ENCODE assay signal across 32 cellular contexts in genomic region chr12:98137278-98137677, GRCh38.
"Had no signal": no experiment of that assay in that cellular context is flagged by ENCODE, and none has a peak within 500 bp of the region (broad histone marks: within the 10 kb centered on the region; RNA-seq: fewer than 3 reads in every experiment).

No MANE protein-coding gene starts in this region.

- H2AFZ ChIP-seq: neural progenitor cell, parathyroid adenoma had no signal

- H3K4me3 ChIP-seq: left lung, lower lobe of right lung, neural progenitor cell, right atrium auricular region, smooth muscle cell, testis, transverse colon had no signal

- H3K9me3 Mint-ChIP-seq: activated CD8-positive, alpha-beta T cell treated with anti-CD3 and anti-CD28 coated beads for 36 hours; activated T-cell treated with anti-CD3 and anti-CD28 coated beads, Interleukin-2, amount 50 U/mL, for 4 hours; activated T-helper 17 cell treated with anti-CD3 and anti-CD28 coated beads, Interleukin-2, amount 50 U/mL, for 72 hours; effector memory CD8-positive, alpha-beta T cell had no signal

- FAIRE-seq: astrocyte, endothelial cell of umbilical vein had no signal

- ATAC-seq: activated CD8-positive, alpha-beta T cell treated with anti-CD3 and anti-CD28 coated beads for 36 hours; activated T-cell treated with anti-CD3 and anti-CD28 coated beads, Interleukin-2, amount 50 U/mL, for 4 hours; activated T-helper 17 cell treated with anti-CD3 and anti-CD28 coated beads, Interleukin-2, amount 50 U/mL, for 72 hours; effector memory CD8-positive, alpha-beta T cell; left lung; lower lobe of right lung; natural killer cell had no signal

- H3K79me2 ChIP-seq: parathyroid adenoma had no signal

- H3K27ac ChIP-seq: left lung, lower lobe of right lung, neural progenitor cell, parathyroid adenoma, right atrium auricular region, testis, transverse colon had no signal

- H3K36me3 ChIP-seq: left lung, lower lobe of right lung, neural progenitor cell, right atrium auricular region, transverse colon had no signal

- H3K4me2 ChIP-seq: neural progenitor cell, smooth muscle cell had no signal

- H3K4me1 Mint-ChIP-seq: activated T-helper 17 cell treated with anti-CD3 and anti-CD28 coated beads, Interleukin-2, amount 50 U/mL, for 72 hours; natural killer cell had no signal

- H3K27me3 ChIP-seq: left lung, neural progenitor cell, right atrium auricular region, testis, transverse colon had no signal

- H3K36me3 Mint-ChIP-seq: natural killer cell, neural progenitor cell had no signal

- H3K9me3 ChIP-seq: left lung, lower lobe of right lung, right atrium auricular region, testis, transverse colon had no signal

- H3K4me1 ChIP-seq: left lung, lower lobe of right lung, parathyroid adenoma, right atrium auricular region, testis, transverse colon had no signal

- DNase-seq: activated CD4-positive, alpha-beta T cell treated with anti-CD3 and anti-CD28 coated beads for 1 hour; activated CD4-positive, alpha-beta T cell treated with anti-CD3 and anti-CD28 coated beads, Interleukin-2, amount 50 U/mL, for 1 hour; activated CD8-positive, alpha-beta T cell treated with anti-CD3 and anti-CD28 coated beads for 36 hours; activated gamma-delta T cell treated with Interleukin-2 at 50 U/mL for 16 hours; activated naive CD4-positive, alpha-beta T cell treated with anti-CD3 and anti-CD28 coated beads, Interleukin-2, amount 50 U/mL, for 16 hours; activated T-cell treated with anti-CD3 and anti-CD28 coated beads, Interleukin-2, amount 50 U/mL, for 4 hours; amniotic stem cell; caudate nucleus; cortex of kidney; effector memory CD8-positive, alpha-beta T cell; foreskin fibroblast; head of caudate nucleus; kidney glomerular epithelial cell; left lung; lower lobe of right lung; mesendoderm; natural killer cell; occipital lobe; stimulated activated CD4-positive, alpha-beta T cell treated with anti-CD3 and anti-CD28 coated beads, Interleukin-1b, Interleukin-23, amount 100 ng/mL, for 48 hours; stimulated activated CD4-positive, alpha-beta T cell treated with anti-CD3 and anti-CD28 coated beads, Interleukin-4, amount 100 ng/mL, for 4 hours; stimulated activated CD8-positive, alpha-beta memory T cell treated with anti-CD3 and anti-CD28 coated beads, Interleukin-4, amount 100 ng/mL, for 48 hours; stimulated activated naive CD4-positive, alpha-beta T cell; T1000; testis; transverse colon had no signal

- H3K9ac ChIP-seq: neural progenitor cell, parathyroid adenoma had no signal

- H3K4me3 Mint-ChIP-seq: activated CD8-positive, alpha-beta T cell treated with anti-CD3 and anti-CD28 coated beads for 36 hours; activated T-cell treated with anti-CD3 and anti-CD28 coated beads, Interleukin-2, amount 50 U/mL, for 4 hours; activated T-helper 17 cell treated with anti-CD3 and anti-CD28 coated beads, Interleukin-2, amount 50 U/mL, for 72 hours; effector memory CD8-positive, alpha-beta T cell; natural killer cell; neural progenitor cell had no signal

- H3K27ac Mint-ChIP-seq: activated CD8-positive, alpha-beta T cell treated with anti-CD3 and anti-CD28 coated beads for 36 hours; activated T-helper 17 cell treated with anti-CD3 and anti-CD28 coated beads, Interleukin-2, amount 50 U/mL, for 72 hours; effector memory CD8-positive, alpha-beta T cell; natural killer cell; neural progenitor cell had no signal
